Comparison of ENCODE assay signal across 2 cellular contexts in the genomic region with DNA sequence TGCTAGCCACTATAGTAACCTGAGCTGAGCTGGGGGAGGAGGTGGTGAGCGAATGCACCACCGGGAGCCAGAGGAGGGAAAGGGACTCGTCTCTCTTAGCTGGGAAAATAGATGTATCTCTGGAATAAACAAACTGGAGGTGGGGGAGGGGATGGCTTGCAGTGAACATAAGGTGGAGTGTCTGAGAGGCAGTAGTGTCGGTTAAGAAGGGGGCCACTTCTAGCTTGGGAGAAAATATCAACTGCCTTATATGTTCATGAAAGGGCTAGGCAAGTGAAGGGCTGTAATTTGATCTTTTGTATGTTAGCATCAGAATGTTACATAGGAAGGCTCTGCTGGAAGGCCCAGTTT.
TF ChIP-seq lines count a peak whose summit lies in the region.

No MANE protein-coding gene starts in this region.

TF ChIP-seq in HepG2, 621 proteins besides CTCF, POLR2A, EP300 and RAD21:
- TF ChIP-seq, protein P1, sequence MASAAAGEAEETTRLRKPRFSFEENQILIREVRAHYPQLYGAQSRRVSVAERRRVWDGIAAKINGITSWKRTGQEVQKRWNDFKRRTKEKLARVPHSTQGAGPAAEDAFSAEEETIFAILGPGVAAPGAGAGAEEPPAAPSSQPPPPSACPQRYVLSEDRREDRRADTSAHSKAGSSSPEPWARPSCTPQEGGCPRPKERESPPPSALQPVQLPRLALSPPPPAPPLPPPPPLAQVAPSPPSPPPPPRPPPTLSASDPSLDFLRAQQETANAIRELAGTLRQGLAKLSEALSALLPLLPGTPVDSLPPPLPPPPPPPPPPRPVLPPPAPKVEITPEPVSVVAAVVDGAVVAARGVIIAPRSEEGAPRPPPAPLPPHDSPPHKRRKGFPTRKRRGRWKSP (CRISPR knock-in tag; IDR thresholded peaks at IDR 0.05): no peak
- 0 out of 2 replicates have a peak, but pooled peaks have one; percentile 36 for TF ChIP-seq ZNF607 (CRISPR knock-in tag; IDR thresholded peaks at IDR 0.05; ENCODE audit: borderline replicate concordance)

TF ChIP-seq in SK-N-SH, 30 proteins besides CTCF, POLR2A, EP300 and RAD21:
- TF ChIP-seq NRF1 (IDR thresholded peaks at IDR 0.05; ENCODE audit: low read depth, low read length) (no peak), SMC3 (IDR thresholded peaks at IDR 0.05; ENCODE audit: low read depth, low read length) (no peak), JUND (IDR thresholded peaks at IDR 0.05) (no peak)
- TF ChIP-seq, protein P2, sequence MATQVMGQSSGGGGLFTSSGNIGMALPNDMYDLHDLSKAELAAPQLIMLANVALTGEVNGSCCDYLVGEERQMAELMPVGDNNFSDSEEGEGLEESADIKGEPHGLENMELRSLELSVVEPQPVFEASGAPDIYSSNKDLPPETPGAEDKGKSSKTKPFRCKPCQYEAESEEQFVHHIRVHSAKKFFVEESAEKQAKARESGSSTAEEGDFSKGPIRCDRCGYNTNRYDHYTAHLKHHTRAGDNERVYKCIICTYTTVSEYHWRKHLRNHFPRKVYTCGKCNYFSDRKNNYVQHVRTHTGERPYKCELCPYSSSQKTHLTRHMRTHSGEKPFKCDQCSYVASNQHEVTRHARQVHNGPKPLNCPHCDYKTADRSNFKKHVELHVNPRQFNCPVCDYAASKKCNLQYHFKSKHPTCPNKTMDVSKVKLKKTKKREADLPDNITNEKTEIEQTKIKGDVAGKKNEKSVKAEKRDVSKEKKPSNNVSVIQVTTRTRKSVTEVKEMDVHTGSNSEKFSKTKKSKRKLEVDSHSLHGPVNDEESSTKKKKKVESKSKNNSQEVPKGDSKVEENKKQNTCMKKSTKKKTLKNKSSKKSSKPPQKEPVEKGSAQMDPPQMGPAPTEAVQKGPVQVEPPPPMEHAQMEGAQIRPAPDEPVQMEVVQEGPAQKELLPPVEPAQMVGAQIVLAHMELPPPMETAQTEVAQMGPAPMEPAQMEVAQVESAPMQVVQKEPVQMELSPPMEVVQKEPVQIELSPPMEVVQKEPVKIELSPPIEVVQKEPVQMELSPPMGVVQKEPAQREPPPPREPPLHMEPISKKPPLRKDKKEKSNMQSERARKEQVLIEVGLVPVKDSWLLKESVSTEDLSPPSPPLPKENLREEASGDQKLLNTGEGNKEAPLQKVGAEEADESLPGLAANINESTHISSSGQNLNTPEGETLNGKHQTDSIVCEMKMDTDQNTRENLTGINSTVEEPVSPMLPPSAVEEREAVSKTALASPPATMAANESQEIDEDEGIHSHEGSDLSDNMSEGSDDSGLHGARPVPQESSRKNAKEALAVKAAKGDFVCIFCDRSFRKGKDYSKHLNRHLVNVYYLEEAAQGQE (IDR thresholded peaks at IDR 0.05; ENCODE audit: low read depth, low read length): no peak
TF ChIP-seq in SK-N-SH: peak in this region for 0.
